In the genomic region with DNA sequence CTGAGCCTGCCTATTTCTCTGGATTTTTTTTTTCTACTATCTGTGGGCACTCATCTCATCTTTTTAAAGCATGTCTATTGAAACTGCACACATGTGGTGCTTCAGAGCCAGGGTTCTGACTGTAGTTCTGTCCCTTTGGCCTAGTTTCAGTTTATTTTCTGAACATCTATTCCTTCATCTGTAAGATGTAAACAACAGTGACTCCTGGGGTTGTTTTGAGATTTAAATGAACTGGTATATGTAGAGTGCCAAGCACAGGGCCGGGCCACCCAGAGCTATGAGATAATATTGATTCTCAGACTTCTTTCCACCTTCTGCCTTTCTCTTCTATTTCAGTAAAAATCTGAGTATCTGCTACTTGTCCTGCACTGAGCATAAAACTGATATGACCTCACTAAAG, we compare ENCODE assay signal across 1 cellular context.
TF ChIP-seq lines count a peak whose summit lies in the region.

No MANE protein-coding gene starts in this region.

TF ChIP-seq in GM23338, 12 proteins besides CTCF, POLR2A, EP300 and RAD21:
- TF ChIP-seq, protein P1, sequence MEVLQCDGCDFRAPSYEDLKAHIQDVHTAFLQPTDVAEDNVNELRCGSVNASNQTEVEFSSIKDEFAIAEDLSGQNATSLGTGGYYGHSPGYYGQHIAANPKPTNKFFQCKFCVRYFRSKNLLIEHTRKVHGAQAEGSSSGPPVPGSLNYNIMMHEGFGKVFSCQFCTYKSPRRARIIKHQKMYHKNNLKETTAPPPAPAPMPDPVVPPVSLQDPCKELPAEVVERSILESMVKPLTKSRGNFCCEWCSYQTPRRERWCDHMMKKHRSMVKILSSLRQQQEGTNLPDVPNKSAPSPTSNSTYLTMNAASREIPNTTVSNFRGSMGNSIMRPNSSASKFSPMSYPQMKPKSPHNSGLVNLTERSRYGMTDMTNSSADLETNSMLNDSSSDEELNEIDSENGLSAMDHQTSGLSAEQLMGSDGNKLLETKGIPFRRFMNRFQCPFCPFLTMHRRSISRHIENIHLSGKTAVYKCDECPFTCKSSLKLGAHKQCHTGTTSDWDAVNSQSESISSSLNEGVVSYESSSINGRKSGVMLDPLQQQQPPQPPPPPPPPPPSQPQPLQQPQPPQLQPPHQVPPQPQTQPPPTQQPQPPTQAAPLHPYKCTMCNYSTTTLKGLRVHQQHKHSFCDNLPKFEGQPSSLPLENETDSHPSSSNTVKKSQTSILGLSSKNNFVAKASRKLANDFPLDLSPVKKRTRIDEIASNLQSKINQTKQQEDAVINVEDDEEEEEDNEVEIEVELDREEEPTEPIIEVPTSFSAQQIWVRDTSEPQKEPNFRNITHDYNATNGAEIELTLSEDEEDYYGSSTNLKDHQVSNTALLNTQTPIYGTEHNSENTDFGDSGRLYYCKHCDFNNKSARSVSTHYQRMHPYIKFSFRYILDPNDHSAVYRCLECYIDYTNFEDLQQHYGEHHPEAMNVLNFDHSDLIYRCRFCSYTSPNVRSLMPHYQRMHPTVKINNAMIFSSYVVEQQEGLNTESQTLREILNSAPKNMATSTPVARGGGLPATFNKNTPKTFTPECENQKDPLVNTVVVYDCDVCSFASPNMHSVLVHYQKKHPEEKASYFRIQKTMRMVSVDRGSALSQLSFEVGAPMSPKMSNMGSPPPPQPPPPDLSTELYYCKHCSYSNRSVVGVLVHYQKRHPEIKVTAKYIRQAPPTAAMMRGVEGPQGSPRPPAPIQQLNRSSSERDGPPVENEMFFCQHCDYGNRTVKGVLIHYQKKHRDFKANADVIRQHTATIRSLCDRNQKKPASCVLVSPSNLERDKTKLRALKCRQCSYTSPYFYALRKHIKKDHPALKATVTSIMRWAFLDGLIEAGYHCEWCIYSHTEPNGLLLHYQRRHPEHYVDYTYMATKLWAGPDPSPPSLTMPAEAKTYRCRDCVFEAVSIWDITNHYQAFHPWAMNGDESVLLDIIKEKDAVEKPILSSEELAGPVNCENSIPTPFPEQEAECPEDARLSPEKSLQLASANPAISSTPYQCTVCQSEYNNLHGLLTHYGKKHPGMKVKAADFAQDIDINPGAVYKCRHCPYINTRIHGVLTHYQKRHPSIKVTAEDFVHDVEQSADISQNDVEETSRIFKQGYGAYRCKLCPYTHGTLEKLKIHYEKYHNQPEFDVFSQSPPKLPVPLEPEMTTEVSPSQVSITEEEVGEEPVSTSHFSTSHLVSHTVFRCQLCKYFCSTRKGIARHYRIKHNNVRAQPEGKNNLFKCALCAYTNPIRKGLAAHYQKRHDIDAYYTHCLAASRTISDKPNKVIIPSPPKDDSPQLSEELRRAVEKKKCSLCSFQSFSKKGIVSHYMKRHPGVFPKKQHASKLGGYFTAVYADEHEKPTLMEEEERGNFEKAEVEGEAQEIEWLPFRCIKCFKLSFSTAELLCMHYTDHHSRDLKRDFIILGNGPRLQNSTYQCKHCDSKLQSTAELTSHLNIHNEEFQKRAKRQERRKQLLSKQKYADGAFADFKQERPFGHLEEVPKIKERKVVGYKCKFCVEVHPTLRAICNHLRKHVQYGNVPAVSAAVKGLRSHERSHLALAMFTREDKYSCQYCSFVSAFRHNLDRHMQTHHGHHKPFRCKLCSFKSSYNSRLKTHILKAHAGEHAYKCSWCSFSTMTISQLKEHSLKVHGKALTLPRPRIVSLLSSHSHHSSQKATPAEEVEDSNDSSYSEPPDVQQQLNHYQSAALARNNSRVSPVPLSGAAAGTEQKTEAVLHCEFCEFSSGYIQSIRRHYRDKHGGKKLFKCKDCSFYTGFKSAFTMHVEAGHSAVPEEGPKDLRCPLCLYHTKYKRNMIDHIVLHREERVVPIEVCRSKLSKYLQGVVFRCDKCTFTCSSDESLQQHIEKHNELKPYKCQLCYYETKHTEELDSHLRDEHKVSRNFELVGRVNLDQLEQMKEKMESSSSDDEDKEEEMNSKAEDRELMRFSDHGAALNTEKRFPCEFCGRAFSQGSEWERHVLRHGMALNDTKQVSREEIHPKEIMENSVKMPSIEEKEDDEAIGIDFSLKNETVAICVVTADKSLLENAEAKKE (CRISPR knock-in tag; IDR thresholded peaks at IDR 0.05) = no peak
- no peak for TF ChIP-seq STAT1 (IDR thresholded peaks at IDR 0.05; ENCODE audit: unreplicated experiment)
- TF ChIP-seq, protein P2, sequence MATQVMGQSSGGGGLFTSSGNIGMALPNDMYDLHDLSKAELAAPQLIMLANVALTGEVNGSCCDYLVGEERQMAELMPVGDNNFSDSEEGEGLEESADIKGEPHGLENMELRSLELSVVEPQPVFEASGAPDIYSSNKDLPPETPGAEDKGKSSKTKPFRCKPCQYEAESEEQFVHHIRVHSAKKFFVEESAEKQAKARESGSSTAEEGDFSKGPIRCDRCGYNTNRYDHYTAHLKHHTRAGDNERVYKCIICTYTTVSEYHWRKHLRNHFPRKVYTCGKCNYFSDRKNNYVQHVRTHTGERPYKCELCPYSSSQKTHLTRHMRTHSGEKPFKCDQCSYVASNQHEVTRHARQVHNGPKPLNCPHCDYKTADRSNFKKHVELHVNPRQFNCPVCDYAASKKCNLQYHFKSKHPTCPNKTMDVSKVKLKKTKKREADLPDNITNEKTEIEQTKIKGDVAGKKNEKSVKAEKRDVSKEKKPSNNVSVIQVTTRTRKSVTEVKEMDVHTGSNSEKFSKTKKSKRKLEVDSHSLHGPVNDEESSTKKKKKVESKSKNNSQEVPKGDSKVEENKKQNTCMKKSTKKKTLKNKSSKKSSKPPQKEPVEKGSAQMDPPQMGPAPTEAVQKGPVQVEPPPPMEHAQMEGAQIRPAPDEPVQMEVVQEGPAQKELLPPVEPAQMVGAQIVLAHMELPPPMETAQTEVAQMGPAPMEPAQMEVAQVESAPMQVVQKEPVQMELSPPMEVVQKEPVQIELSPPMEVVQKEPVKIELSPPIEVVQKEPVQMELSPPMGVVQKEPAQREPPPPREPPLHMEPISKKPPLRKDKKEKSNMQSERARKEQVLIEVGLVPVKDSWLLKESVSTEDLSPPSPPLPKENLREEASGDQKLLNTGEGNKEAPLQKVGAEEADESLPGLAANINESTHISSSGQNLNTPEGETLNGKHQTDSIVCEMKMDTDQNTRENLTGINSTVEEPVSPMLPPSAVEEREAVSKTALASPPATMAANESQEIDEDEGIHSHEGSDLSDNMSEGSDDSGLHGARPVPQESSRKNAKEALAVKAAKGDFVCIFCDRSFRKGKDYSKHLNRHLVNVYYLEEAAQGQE (IDR thresholded peaks at IDR 0.05; ENCODE audit: unreplicated experiment) = no peak
- TF ChIP-seq ZNF331 (CRISPR knock-in tag; IDR thresholded peaks at IDR 0.05; ENCODE audit: low read depth) = no peak
- TF ChIP-seq, protein P3, sequence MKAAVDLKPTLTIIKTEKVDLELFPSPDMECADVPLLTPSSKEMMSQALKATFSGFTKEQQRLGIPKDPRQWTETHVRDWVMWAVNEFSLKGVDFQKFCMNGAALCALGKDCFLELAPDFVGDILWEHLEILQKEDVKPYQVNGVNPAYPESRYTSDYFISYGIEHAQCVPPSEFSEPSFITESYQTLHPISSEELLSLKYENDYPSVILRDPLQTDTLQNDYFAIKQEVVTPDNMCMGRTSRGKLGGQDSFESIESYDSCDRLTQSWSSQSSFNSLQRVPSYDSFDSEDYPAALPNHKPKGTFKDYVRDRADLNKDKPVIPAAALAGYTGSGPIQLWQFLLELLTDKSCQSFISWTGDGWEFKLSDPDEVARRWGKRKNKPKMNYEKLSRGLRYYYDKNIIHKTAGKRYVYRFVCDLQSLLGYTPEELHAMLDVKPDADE (IDR thresholded peaks at IDR 0.05) = no peak
- no peak for TF ChIP-seq NANOG (IDR thresholded peaks at IDR 0.05; ENCODE audit: borderline replicate concordance)
- TF ChIP-seq ZNF114 (CRISPR knock-in tag; IDR thresholded peaks at IDR 0.05) = no peak
- no peak for TF ChIP-seq EZH2 (IDR thresholded peaks at IDR 0.05; ENCODE audit: low read depth, unreplicated experiment)
- no peak for TF ChIP-seq EZH2phosphoT487 (IDR thresholded peaks at IDR 0.05; ENCODE audit: unreplicated experiment)
- no peak for TF ChIP-seq POLR2AphosphoS5 (IDR thresholded peaks at IDR 0.05; ENCODE audit: low read depth)
- TF ChIP-seq JUNB (IDR thresholded peaks at IDR 0.05; ENCODE audit: unreplicated experiment) = no peak
TF ChIP-seq in GM23338: peak in this region for 0.
